In genomic region chr14:20489093-20489994, GRCh38 we compare ENCODE assay signal across 8 cellular contexts. TPM values are rescaled to one million over a fixed set of nuclear protein-coding genes. Genes with fewer than 3 reads are reported as not detected.
DNase-seq lines count a peak whose midpoint lies in the region; ATAC-seq and TF ChIP-seq lines count a peak whose summit lies in the region.

No MANE protein-coding gene starts in this region.

- H3K4me1 Mint-ChIP-seq in CD4-positive, alpha-beta memory T cell, result peaks cover 59 to 88% (median 70%) of the 10 kb centered on the region in 4 donors

- peak overlapping the region; percentile 33 to 95 (median 86) for H3K27ac Mint-ChIP-seq in CD4-positive, alpha-beta memory T cell

- no peak for TF ChIP-seq CTCF in GM20000 (IDR thresholded peaks at IDR 0.05; ENCODE audit: extremely low read depth, missing control alignments)
- TF ChIP-seq CTCF in fibroblast of pulmonary artery (IDR thresholded peaks at IDR 0.05; ENCODE audit: low read length, missing control alignments), result no peak
- TF ChIP-seq CTCF in BE2C (IDR thresholded peaks at IDR 0.05; ENCODE audit: low read depth, low read length), result no peak

- H3K4me3 Mint-ChIP-seq in CD4-positive, alpha-beta memory T cell, result peak overlapping the region; percentile 60 to 87 (median 84)

- intact Hi-C loops in CD4-positive, alpha-beta memory T cell (cut with micrococcal nuclease), result loop anchor here (1.0 kb wide), 1 partner anchor 12 kb away; no protein-coding TSS in a partner anchor

- H3K9me3 Mint-ChIP-seq in CD4-positive, alpha-beta memory T cell, result peaks cover 0 to 2% (median 0%) of the 10 kb centered on the region in 8 donors

- H3K9me3 ChIP-seq in CD4-positive, alpha-beta memory T cell (ENCODE audit: control insufficient read depth in 1 of 2, low read length in 2 of 2), result no peaks in the 10 kb centered on the region
- H3K9me3 ChIP-seq in BE2C, result no peaks in the 10 kb centered on the region

- H3K36me3 ChIP-seq in CD4-positive, alpha-beta memory T cell (ENCODE audit: insufficient read depth, low read length), result no peaks in the 10 kb centered on the region
- no peaks in the 10 kb centered on the region for H3K36me3 ChIP-seq in BE2C

- no peaks in the 10 kb centered on the region for H3K36me3 Mint-ChIP-seq in CD4-positive, alpha-beta memory T cell

- H3K27me3 Mint-ChIP-seq in CD4-positive, alpha-beta memory T cell, result no peaks in the 10 kb centered on the region

- CTCF ChIA-PET in CD4-positive, alpha-beta memory T cell (lab: Charles Lee; ENCODE audit: partially characterized antibody), result interaction anchor here (1.4 to 1.5 kb wide), 3 partner anchors 18 to 76 kb away, joined by 4 to 6 read pairs (median 4); no protein-coding TSS in a partner anchor

- H3K27me3 ChIP-seq in CD4-positive, alpha-beta memory T cell (ENCODE audit: insufficient read depth, low read length), result no peaks in the 10 kb centered on the region
- peaks cover 3% of the 10 kb centered on the region; the same call in 1 of the 2 replicates for H3K27me3 ChIP-seq in BE2C

- POLR2A ChIA-PET in CD4-positive, alpha-beta memory T cell (lab: Charles Lee; ENCODE audit: partially characterized antibody), result interaction anchor here (0.9 to 5.5 kb wide), 8 partner anchors 10 to 156 kb away, joined by 3 to 74 read pairs (median 16); partner anchors contain the start of genes APEX1, CCNB1IP1, OSGEP and PIP4P1

- peaks cover 75% of the 10 kb centered on the region for H3K4me1 ChIP-seq in CD4-positive, alpha-beta memory T cell (ENCODE audit: insufficient read depth, low read length)
- 0 out of 2 replicates have a peak, but pooled peaks cover 2% of the 10 kb centered on the region for H3K4me1 ChIP-seq in BE2C

- no peak overlapping the region for H3K27ac ChIP-seq in CD4-positive, alpha-beta memory T cell (ENCODE audit: low read depth, low read length)

- DNase-seq in CD4-positive, alpha-beta memory T cell, result peak in 4 of 5 donors; percentile 15 to 38 (median 21)
- peak; percentile 36 for DNase-seq in GM20000 (ENCODE audit: low spot score)
- peak; percentile 61 to 71 for DNase-seq in NOMO-1 (lab: John Stamatoyannopoulos, UW; ENCODE audit: unreplicated experiment in 2 of 2)
- DNase-seq in fibroblast of pulmonary artery (ENCODE audit: low read depth), result peak; percentile 40
- DNase-seq in NCI-H748 (lab: John Stamatoyannopoulos, UW; ENCODE audit: unreplicated experiment), result no peak
- DNase-seq in GM19238 (ENCODE audit: insufficient read length, low spot score), result no peak
- DNase-seq in BE2C, result no peak

- no peak for ATAC-seq in GM19455 (IDR thresholded peaks at IDR 0.05; ENCODE audit: unreplicated experiment)

- peak overlapping the region in 1 of 2 donors; percentile 1 for H3K4me3 ChIP-seq in CD4-positive, alpha-beta memory T cell (ENCODE audit: low read length in 2 of 2)
- H3K4me3 ChIP-seq in fibroblast of pulmonary artery (replicated peaks; ENCODE audit: low read depth, low read length) (no peak overlapping the region), BE2C (ENCODE audit: low read depth, low read length) (no peak overlapping the region)

RNA-seq across cellular contexts. Expression of gene RNASE10, which starts 16.0 kb away (rescaled TPM):
- 1 to 10 TPM; 1.2 to 1.4 TPM for total RNA-seq in CD4-positive, alpha-beta memory T cell
- polyA plus RNA-seq in CD4-positive, alpha-beta memory T cell, result not detected
- not detected for polyA plus RNA-seq in BE2C (2012; ENCODE audit: insufficient read depth, insufficient read length, low read depth)

RNA-seq across cellular contexts. Expression of gene PNP, which starts 20.1 kb away (rescaled TPM):
- total RNA-seq in CD4-positive, alpha-beta memory T cell, result 100 to 1,000 TPM; 106 to 108 TPM
- polyA plus RNA-seq in CD4-positive, alpha-beta memory T cell, result 100 to 1,000 TPM in 1 of 2 donors, 10 to 100 TPM in 1; 53.8 to 101 TPM
- 161 TPM for polyA plus RNA-seq in BE2C (2012; ENCODE audit: insufficient read depth, insufficient read length, low read depth)

RNA-seq across cellular contexts. Expression of gene PIP4P1, which starts 28.1 kb away (rescaled TPM):
- total RNA-seq in CD4-positive, alpha-beta memory T cell, result 10 to 100 TPM; 77.8 to 78.1 TPM
- 10 to 100 TPM; 32.4 to 44.3 TPM for polyA plus RNA-seq in CD4-positive, alpha-beta memory T cell
- polyA plus RNA-seq in BE2C (2012; ENCODE audit: insufficient read depth, insufficient read length, low read depth), result 69.3 TPM

RNA-seq across cellular contexts. Expression of gene APEX1, which starts 34.3 kb away (rescaled TPM):
- total RNA-seq in CD4-positive, alpha-beta memory T cell, result 100 to 1,000 TPM; 102 to 105 TPM
- polyA plus RNA-seq in CD4-positive, alpha-beta memory T cell, result 100 to 1,000 TPM; 138 to 144 TPM
- 420 TPM for polyA plus RNA-seq in BE2C (2012; ENCODE audit: insufficient read depth, insufficient read length, low read depth)

RNA-seq across cellular contexts. Expression of gene OSGEP, which starts 34.7 kb away (rescaled TPM):
- 10 to 100 TPM; 72.3 to 75.9 TPM for total RNA-seq in CD4-positive, alpha-beta memory T cell
- 10 to 100 TPM; 39.3 to 41.8 TPM for polyA plus RNA-seq in CD4-positive, alpha-beta memory T cell
- 64.7 TPM for polyA plus RNA-seq in BE2C (2012; ENCODE audit: insufficient read depth, insufficient read length, low read depth)

Comparison
In these comparisons a context has a peak if more than half of its experiments do, and no peak if none do; other contexts are left out.
1. DNase-seq: peak in CD4-positive, alpha-beta memory T cell (4 of 5), GM20000 (single experiment), NOMO-1 (2 of 2) and fibroblast of pulmonary artery (single experiment); none in NCI-H748 (single experiment), GM19238 (single experiment) and BE2C (single experiment).